9 cellular contexts compared by ENCODE assay signal in the genomic region with DNA sequence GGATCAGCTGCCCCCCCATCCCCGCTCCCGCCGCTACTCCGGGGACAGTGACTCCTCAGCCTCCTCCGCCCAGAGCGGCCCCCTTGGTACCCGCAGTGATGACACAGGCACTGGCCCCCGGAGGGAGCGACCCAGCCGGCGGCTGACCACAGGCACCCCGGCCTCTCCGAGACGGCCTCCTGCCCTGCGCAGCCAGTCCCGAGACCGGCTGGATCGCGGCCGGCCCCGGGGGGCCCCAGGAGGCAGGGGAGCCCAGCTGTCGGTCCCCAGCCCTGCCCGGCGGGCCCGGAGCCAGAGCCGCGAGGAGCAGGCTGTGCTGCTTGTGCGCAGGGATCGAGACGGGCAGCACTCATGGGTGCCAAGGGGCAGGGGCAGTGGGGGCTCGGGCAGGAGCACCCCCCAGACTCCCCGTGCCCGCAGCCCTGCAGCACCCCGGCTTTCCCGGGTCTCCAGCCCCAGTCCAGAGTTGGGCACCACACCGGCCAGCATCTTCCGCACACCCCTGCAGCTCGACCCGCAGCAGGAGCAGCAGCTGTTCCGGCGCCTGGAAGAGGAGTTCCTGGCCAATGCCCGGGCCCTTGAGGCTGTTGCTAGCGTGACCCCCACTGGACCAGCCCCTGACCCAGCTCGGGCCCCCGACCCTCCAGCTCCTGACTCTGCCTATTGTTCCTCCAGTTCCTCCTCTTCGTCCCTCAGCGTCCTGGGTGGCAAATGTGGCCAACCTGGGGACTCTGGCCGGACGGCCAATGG. TPM values are rescaled to one million over a fixed set of nuclear protein-coding genes. Genes with fewer than 3 reads are reported as not detected.
DNase-seq lines count a peak whose midpoint lies in the region; ATAC-seq and TF ChIP-seq lines count a peak whose summit lies in the region.
"Had no signal": no experiment of that assay in that cellular context is flagged by ENCODE, and none has a peak within 500 bp of the region (broad histone marks: within the 10 kb centered on the region; RNA-seq: fewer than 3 reads in every experiment).

No MANE protein-coding gene starts in this region.

- H3K9me3 ChIP-seq in mesodermal cell (ENCODE audit: control insufficient read depth, low read length), result no peaks in the 10 kb centered on the region
- no peaks in the 10 kb centered on the region for H3K9me3 ChIP-seq in upper lobe of left lung
- H3K9me3 ChIP-seq in MG63, result no peaks in the 10 kb centered on the region

- DNase-seq in activated CD8-positive, alpha-beta memory T cell treated with anti-CD3 and anti-CD28 coated beads, Interleukin-2, amount 50 U/mL, for 48 hours, result peak; percentile 51
- no peak for DNase-seq in activated CD8-positive, alpha-beta memory T cell treated with anti-CD3 and anti-CD28 coated beads for 24 hours
- DNase-seq in caudate nucleus (lab: John Stamatoyannopoulos, UW) (no peak), upper lobe of left lung (peak in 1 of 2 donors; percentile 90), MG63 (no peak)
- DNase-seq in activated CD4-positive, alpha-beta T cell treated with anti-CD3 and anti-CD28 coated beads, Interleukin-2, amount 50 U/mL, for 1 hour, result no peak

- ATAC-seq in upper lobe of left lung (ENCODE audit: low FRiP score in 2 of 2) (peak in 1 of 2 donors; percentile 0), HG03108 (IDR thresholded peaks at IDR 0.05; ENCODE audit: unreplicated experiment) (no peak)

- peaks cover 0 to 28% (median 19%) of the 10 kb centered on the region in 4 donors for H3K27me3 ChIP-seq in upper lobe of left lung
- peaks cover 5% of the 10 kb centered on the region; the same call in 1 of the 2 replicates for H3K27me3 ChIP-seq in MG63

- H3K27ac ChIP-seq in caudate nucleus (ENCODE audit: low read depth, low read length), result peak overlapping the region; percentile 77
- peak overlapping the region; percentile 69 for H3K27ac ChIP-seq in mesodermal cell (ENCODE audit: low read depth, low read length, severe bottlenecking)
- peak overlapping the region; percentile 65 to 90 (median 72) for H3K27ac ChIP-seq in upper lobe of left lung

- TF ChIP-seq POLR2A in upper lobe of left lung (IDR thresholded peaks at IDR 0.05), result no peak

- no peak overlapping the region for H3K4me3 ChIP-seq in mesodermal cell (ENCODE audit: extremely low read depth, insufficient read depth, low read length, poor library complexity, severe bottlenecking)
- peak overlapping the region in 1 of 4 donors; percentile 26 for H3K4me3 ChIP-seq in upper lobe of left lung
- H3K4me3 ChIP-seq in MG63, result no peak overlapping the region

- H3K36me3 ChIP-seq in mesodermal cell (ENCODE audit: control insufficient read depth, insufficient read depth, low read length), result peaks cover 22% of the 10 kb centered on the region
- H3K36me3 ChIP-seq in upper lobe of left lung, result no peaks in the 10 kb centered on the region
- H3K36me3 ChIP-seq in MG63, result peaks cover 14% of the 10 kb centered on the region

- no peak for TF ChIP-seq CTCF in upper lobe of left lung (IDR thresholded peaks at IDR 0.05)

- 91 to 93% methylated on average over 43 to 49 of the region's 49 CpGs for WGBS in mesodermal cell (ENCODE audit: insufficient coverage in 2 of 2), 2 experiments
- WGBS in upper lobe of left lung, 2 donors, result 82 to 86% methylated on average over 19 to 29 of the region's 49 CpGs

- H3K4me1 ChIP-seq in mesodermal cell (ENCODE audit: control insufficient read depth, insufficient read depth, low read length, poor library complexity, severe bottlenecking), result peaks cover 23% of the 10 kb centered on the region
- H3K4me1 ChIP-seq in upper lobe of left lung, result peaks cover 73 to 85% (median 78%) of the 10 kb centered on the region in 4 donors

- TF ChIP-seq EP300 in upper lobe of left lung (IDR thresholded peaks at IDR 0.05), result no peak

RNA-seq across cellular contexts. Expression of gene RASL10A, which starts 3.9 kb away (rescaled TPM):
- polyA plus RNA-seq in mesodermal cell (2013, experiment 1 of 2), result 10.8 TPM
- 5.8 TPM for polyA plus RNA-seq in mesodermal cell (2013, experiment 2 of 2)
- 10 to 100 TPM in 1 of 6 donors, 1 to 10 TPM in 5; 1.2 to 33.5 (median 2.0) TPM for total RNA-seq in upper lobe of left lung
- not detected in 2 replicates for total RNA-seq in MG63 (2014; rRNA removed; shearing (Covaris generic); ENCODE audit: low replicate concordance)
- total RNA-seq: SK-MEL-5 had no signal

RNA-seq across cellular contexts. Expression of gene GAS2L1, which starts 5.2 kb away (rescaled TPM):
- polyA plus RNA-seq in mesodermal cell (2013, experiment 1 of 2), result 22.2 TPM
- polyA plus RNA-seq in mesodermal cell (2013, experiment 2 of 2), result 17.6 TPM
- 10 to 100 TPM; 14.4 to 63.4 (median 36.1) TPM for total RNA-seq in upper lobe of left lung
- 15.5 and 15.9 TPM in 2 replicates for total RNA-seq in MG63 (2014; rRNA removed; shearing (Covaris generic); ENCODE audit: low replicate concordance)

RNA-seq across cellular contexts. Expression of gene EWSR1, which starts 43.6 kb away (rescaled TPM):
- 272 TPM for polyA plus RNA-seq in mesodermal cell (2013, experiment 1 of 2)
- polyA plus RNA-seq in mesodermal cell (2013, experiment 2 of 2), result 258 TPM
- total RNA-seq in upper lobe of left lung, result 100 to 1,000 TPM; 156 to 293 (median 183) TPM
- total RNA-seq in MG63 (2014; rRNA removed; shearing (Covaris generic); ENCODE audit: low replicate concordance), result 149 and 159 TPM in 2 replicates

RNA-seq across cellular contexts. Expression of gene RHBDD3, which starts 43.9 kb away (rescaled TPM):
- polyA plus RNA-seq in mesodermal cell (2013, experiment 1 of 2), result 27.5 TPM
- polyA plus RNA-seq in mesodermal cell (2013, experiment 2 of 2), result 25.1 TPM
- 10 to 100 TPM; 17.3 to 47.1 (median 27.9) TPM for total RNA-seq in upper lobe of left lung
- total RNA-seq in MG63 (2014; rRNA removed; shearing (Covaris generic); ENCODE audit: low replicate concordance), result 18.3 and 46.7 TPM in 2 replicates
